Comparison of ENCODE assay signal across 1 cellular context in the genomic region with DNA sequence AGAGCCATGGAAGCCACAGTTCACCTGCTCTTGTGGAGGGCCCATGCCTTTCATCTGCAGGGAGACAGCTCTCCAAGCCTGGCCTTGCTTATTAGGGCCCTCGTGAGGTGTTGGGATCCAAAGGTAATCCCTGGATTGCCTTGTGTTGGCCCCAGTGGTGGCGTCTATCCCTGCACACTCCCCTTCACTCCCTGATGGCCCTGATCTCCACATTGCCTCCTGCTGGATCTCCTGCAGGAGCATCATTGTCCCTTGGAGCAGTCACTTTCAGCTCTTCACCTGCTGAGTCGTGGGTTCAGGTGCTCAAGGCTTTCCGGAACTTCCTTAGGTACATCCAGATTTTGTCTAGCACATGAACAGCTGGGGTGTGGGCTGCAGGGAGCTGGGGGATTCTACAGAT.
TF ChIP-seq lines count a peak whose summit lies in the region.

No MANE protein-coding gene starts in this region.

TF ChIP-seq in K562, 482 proteins besides CTCF, POLR2A, EP300 and RAD21:
- TF ChIP-seq, protein P1, sequence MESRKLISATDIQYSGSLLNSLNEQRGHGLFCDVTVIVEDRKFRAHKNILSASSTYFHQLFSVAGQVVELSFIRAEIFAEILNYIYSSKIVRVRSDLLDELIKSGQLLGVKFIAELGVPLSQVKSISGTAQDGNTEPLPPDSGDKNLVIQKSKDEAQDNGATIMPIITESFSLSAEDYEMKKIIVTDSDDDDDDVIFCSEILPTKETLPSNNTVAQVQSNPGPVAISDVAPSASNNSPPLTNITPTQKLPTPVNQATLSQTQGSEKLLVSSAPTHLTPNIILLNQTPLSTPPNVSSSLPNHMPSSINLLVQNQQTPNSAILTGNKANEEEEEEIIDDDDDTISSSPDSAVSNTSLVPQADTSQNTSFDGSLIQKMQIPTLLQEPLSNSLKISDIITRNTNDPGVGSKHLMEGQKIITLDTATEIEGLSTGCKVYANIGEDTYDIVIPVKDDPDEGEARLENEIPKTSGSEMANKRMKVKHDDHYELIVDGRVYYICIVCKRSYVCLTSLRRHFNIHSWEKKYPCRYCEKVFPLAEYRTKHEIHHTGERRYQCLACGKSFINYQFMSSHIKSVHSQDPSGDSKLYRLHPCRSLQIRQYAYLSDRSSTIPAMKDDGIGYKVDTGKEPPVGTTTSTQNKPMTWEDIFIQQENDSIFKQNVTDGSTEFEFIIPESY (CRISPR knock-in tag; IDR thresholded peaks at IDR 0.05), result peak; percentile 55; the same call in 1 of the 2 replicates
- TF ChIP-seq MCM3 (IDR thresholded peaks at IDR 0.05) (no peak), CBFB (CRISPR knock-in tag; IDR thresholded peaks at IDR 0.05) (no peak)
- TF ChIP-seq, protein P2, sequence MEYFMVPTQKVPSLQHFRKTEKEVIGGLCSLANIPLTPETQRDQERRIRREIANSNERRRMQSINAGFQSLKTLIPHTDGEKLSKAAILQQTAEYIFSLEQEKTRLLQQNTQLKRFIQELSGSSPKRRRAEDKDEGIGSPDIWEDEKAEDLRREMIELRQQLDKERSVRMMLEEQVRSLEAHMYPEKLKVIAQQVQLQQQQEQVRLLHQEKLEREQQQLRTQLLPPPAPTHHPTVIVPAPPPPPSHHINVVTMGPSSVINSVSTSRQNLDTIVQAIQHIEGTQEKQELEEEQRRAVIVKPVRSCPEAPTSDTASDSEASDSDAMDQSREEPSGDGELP (CRISPR knock-in tag; IDR thresholded peaks at IDR 0.05; ENCODE audit: borderline replicate concordance), result peak; percentile 38; the same call in 1 of the 2 replicates
